Comparison of ENCODE assay signal across 29 cellular contexts in genomic region chr16:60367739-60368138, GRCh38.
"Had no signal": no experiment of that assay in that cellular context is flagged by ENCODE, and none has a peak within 500 bp of the region (broad histone marks: within the 10 kb centered on the region; RNA-seq: fewer than 3 reads in every experiment).

No MANE protein-coding gene starts in this region.

- H3K4me3 ChIP-seq: stomach, suprapubic skin, testis, thoracic aorta, thyroid gland, tibial artery, tibial nerve, transverse colon, upper lobe of left lung, upper lobe of right lung, uterus, vagina had no signal

- H3K4me1 Mint-ChIP-seq: stimulated activated effector memory CD8-positive, alpha-beta T cell treated with anti-CD3 and anti-CD28 coated beads, Interleukin-12 subunit alpha, Interleukin-12 subunit beta, amount 100 ng/mL, for 72 hours; stimulated activated memory B cell treated with anti-CD40 and anti-IgM and Interleukin-4, amounts not matched to agents 10 μg/mL and 1 μg/mL and 100 μg/mL, for 72 hours; stimulated activated naive B cell treated with anti-CD40 and anti-IgM and Interleukin-4, amounts not matched to agents 10 μg/mL and 1 μg/mL and 100 μg/mL, for 72 hours; stimulated activated naive CD8-positive, alpha-beta T cell treated with anti-CD3 and anti-CD28 coated beads, Interleukin-15, amount 100 ng/mL, for 72 hours had no signal

- H3K27me3 Mint-ChIP-seq: stimulated activated memory B cell treated with anti-CD40 and anti-IgM and Interleukin-4, amounts not matched to agents 10 μg/mL and 1 μg/mL and 100 μg/mL, for 72 hours; stimulated activated naive B cell treated with anti-CD40 and anti-IgM and Interleukin-4, amounts not matched to agents 10 μg/mL and 1 μg/mL and 100 μg/mL, for 72 hours; stimulated activated naive CD8-positive, alpha-beta T cell treated with anti-CD3 and anti-CD28 coated beads, Interleukin-15, amount 100 ng/mL, for 72 hours; stimulated activated naive CD8-positive, alpha-beta T cell treated with anti-CD3 and anti-CD28 coated beads, Interleukin-15, Interleukin-2, amounts not matched to agents 100 ng/mL and 50 ng/mL, for 24 hours; type B pancreatic cell had no signal

- H3K4me1 ChIP-seq: suprapubic skin, testis, thyroid gland, tibial artery, tibial nerve, transverse colon, upper lobe of left lung, upper lobe of right lung, uterus, vagina had no signal

- H3K36me3 ChIP-seq: stomach, suprapubic skin, thoracic aorta, thyroid gland, tibial artery, tibial nerve, transverse colon, upper lobe of left lung, upper lobe of right lung, uterus, vagina had no signal

- H3K27me3 ChIP-seq: stomach, suprapubic skin, testis, thyroid gland, tibial artery, tibial nerve, transverse colon, upper lobe of left lung, upper lobe of right lung, uterus, vagina had no signal

- H3K27ac ChIP-seq: stomach, suprapubic skin, testis, thoracic aorta, thyroid gland, tibial artery, tibial nerve, transverse colon, upper lobe of left lung, upper lobe of right lung, uterus, vagina had no signal

- H3K36me3 Mint-ChIP-seq: stimulated activated effector memory CD8-positive, alpha-beta T cell treated with anti-CD3 and anti-CD28 coated beads, Interleukin-12 subunit alpha, Interleukin-12 subunit beta, amount 100 ng/mL, for 72 hours; stimulated activated memory B cell treated with anti-CD40 and anti-IgM and Interleukin-4, amounts not matched to agents 10 μg/mL and 1 μg/mL and 100 μg/mL, for 72 hours; stimulated activated naive B cell treated with anti-CD40 and anti-IgM and Interleukin-4, amounts not matched to agents 10 μg/mL and 1 μg/mL and 100 μg/mL, for 72 hours; type B pancreatic cell had no signal

- DNase-seq: stimulated activated CD4-positive, alpha-beta T cell treated with anti-CD3 and anti-CD28 coated beads, Interleukin-2, amount 100 ng/mL, for 48 hours; stimulated activated CD4-positive, alpha-beta T cell treated with anti-CD3 and anti-CD28 coated beads, Interleukin-4, amount 100 ng/mL, for 1 hour; stimulated activated CD4-positive, alpha-beta T cell treated with anti-CD3 and anti-CD28 coated beads, Interleukin-4, amount 100 ng/mL, for 24 hours; stimulated activated CD4-positive, alpha-beta T cell treated with anti-CD3 and anti-CD28 coated beads, Interleukin-4, amount 100 ng/mL, for 4 hours; stimulated activated CD8-positive, alpha-beta memory T cell treated with anti-CD3 and anti-CD28 coated beads, Interleukin-4, amount 100 ng/mL, for 48 hours; stimulated activated naive B cell treated with anti-CD40 and anti-IgM and Interleukin-4, amounts not matched to agents 10 μg/mL and 1 μg/mL and 100 μg/mL, for 72 hours; stimulated activated naive CD4-positive, alpha-beta T cell; stimulated activated naive CD4-positive, alpha-beta T cell treated with Interleukin-2 at 50 U/mL for 16 hours; stimulated activated naive CD8-positive, alpha-beta T cell treated with anti-CD3 and anti-CD28 coated beads, Interleukin-15, amount 100 ng/mL, for 72 hours; stimulated activated naive CD8-positive, alpha-beta T cell treated with anti-CD3 and anti-CD28 coated beads, Interleukin-15, Interleukin-2, amounts not matched to agents 100 U/mL and 50 U/mL, for 24 hours; stomach; substantia nigra; testis; thyroid gland; tibial artery; transverse colon; trophoblast cell; upper lobe of left lung; upper lobe of right lung; uterus had no signal

- H3K27ac Mint-ChIP-seq: stimulated activated effector memory CD8-positive, alpha-beta T cell treated with anti-CD3 and anti-CD28 coated beads, Interleukin-12 subunit alpha, Interleukin-12 subunit beta, amount 100 ng/mL, for 72 hours; stimulated activated memory B cell treated with anti-CD40 and anti-IgM and Interleukin-4, amounts not matched to agents 10 μg/mL and 1 μg/mL and 100 μg/mL, for 72 hours; stimulated activated naive B cell treated with anti-CD40 and anti-IgM and Interleukin-4, amounts not matched to agents 10 μg/mL and 1 μg/mL and 100 μg/mL, for 72 hours; stimulated activated naive CD8-positive, alpha-beta T cell treated with anti-CD3 and anti-CD28 coated beads, Interleukin-15, amount 100 ng/mL, for 72 hours; stimulated activated naive CD8-positive, alpha-beta T cell treated with anti-CD3 and anti-CD28 coated beads, Interleukin-15, Interleukin-2, amounts not matched to agents 100 ng/mL and 50 ng/mL, for 24 hours; type B pancreatic cell had no signal

- FAIRE-seq: urothelium cell line had no signal

- ATAC-seq: stimulated activated effector memory CD8-positive, alpha-beta T cell treated with anti-CD3 and anti-CD28 coated beads, Interleukin-12 subunit alpha, Interleukin-12 subunit beta, amount 100 ng/mL, for 72 hours; stimulated activated memory B cell treated with anti-CD40 and anti-IgM and Interleukin-4, amounts not matched to agents 10 μg/mL and 1 μg/mL and 100 μg/mL, for 72 hours; stimulated activated naive B cell treated with anti-CD40 and anti-IgM and Interleukin-4, amounts not matched to agents 10 μg/mL and 1 μg/mL and 100 μg/mL, for 72 hours; stimulated activated naive CD8-positive, alpha-beta T cell treated with anti-CD3 and anti-CD28 coated beads, Interleukin-15, amount 100 ng/mL, for 72 hours; stimulated activated naive CD8-positive, alpha-beta T cell treated with anti-CD3 and anti-CD28 coated beads, Interleukin-15, Interleukin-2, amounts not matched to agents 100 U/mL and 50 U/mL, for 24 hours; upper lobe of right lung had no signal

- H3K4me3 Mint-ChIP-seq: stimulated activated effector memory CD8-positive, alpha-beta T cell treated with anti-CD3 and anti-CD28 coated beads, Interleukin-12 subunit alpha, Interleukin-12 subunit beta, amount 100 ng/mL, for 72 hours; stimulated activated memory B cell treated with anti-CD40 and anti-IgM and Interleukin-4, amounts not matched to agents 10 μg/mL and 1 μg/mL and 100 μg/mL, for 72 hours; stimulated activated naive B cell treated with anti-CD40 and anti-IgM and Interleukin-4, amounts not matched to agents 10 μg/mL and 1 μg/mL and 100 μg/mL, for 72 hours; stimulated activated naive CD8-positive, alpha-beta T cell treated with anti-CD3 and anti-CD28 coated beads, Interleukin-15, amount 100 ng/mL, for 72 hours; stimulated activated naive CD8-positive, alpha-beta T cell treated with anti-CD3 and anti-CD28 coated beads, Interleukin-15, Interleukin-2, amounts not matched to agents 100 ng/mL and 50 ng/mL, for 24 hours; type B pancreatic cell had no signal

- H3K9me3 ChIP-seq: stomach, suprapubic skin, testis, thoracic aorta, thyroid gland, tibial artery, tibial nerve, transverse colon, upper lobe of left lung, upper lobe of right lung, uterus, vagina had no signal
